In genomic region chr11:8964324-8965320, GRCh38 we compare ENCODE assay signal across 8 cellular contexts.
DNase-seq lines count a peak whose midpoint lies in the region; ATAC-seq and TF ChIP-seq lines count a peak whose summit lies in the region.

TMEM9B (minus strand) TSS chr11:8964442; CDS start chr11:8964313, 129 bp downstream.

- no peak for TF ChIP-seq CTCF in choroid plexus epithelial cell (conservative IDR thresholded peaks at IDR 0.05; ENCODE audit: low read depth, low read length)

- ATAC-seq in GM18909 (IDR thresholded peaks at IDR 0.05; ENCODE audit: poor library complexity, unreplicated experiment) (peak; percentile 84), HG03159 (IDR thresholded peaks at IDR 0.05; ENCODE audit: unreplicated experiment) (peak; percentile 79)

- peak; percentile 95 for DNase-seq in AG20443 (ENCODE audit: low spot score)
- DNase-seq in NCI-H345 treated with DMSO at 0.1 percent for 48 hours (lab: John Stamatoyannopoulos, UW; ENCODE audit: unreplicated experiment) = peak; percentile 66
- peak; percentile 67 to 72 for DNase-seq in activated CD4-positive, alpha-beta T cell treated with anti-CD3 and anti-CD28 coated beads for 4 hours
- DNase-seq in choroid plexus epithelial cell (ENCODE audit: low read depth) = peak; percentile 81
- peak; percentile 89 for DNase-seq in kidney glomerular epithelial cell (lab: John Stamatoyannopoulos, UW)
- peak; percentile 71 to 73 for DNase-seq in stimulated activated CD4-positive, alpha-beta T cell treated with anti-CD3 and anti-CD28 coated beads, Interleukin-15, amount 100 ng/mL, for 48 hours (ENCODE audit: low read depth in 2 of 2)

- peak within 1 kb of the TSS; percentile 94 for H3K4me3 ChIP-seq in choroid plexus epithelial cell (ENCODE audit: low read depth, low read length)

Comparison
In these comparisons a context has a peak if more than half of its experiments do, and no peak if none do; other contexts are left out.
1. Peak in every context shown above with its lines: DNase-seq, ATAC-seq and H3K4me3 ChIP-seq.